ENCODE assay signal across 16 cellular contexts in genomic region chr3:36923523-36923943, GRCh38. TPM values are rescaled to one million over a fixed set of nuclear protein-coding genes. Genes with fewer than 3 reads are reported as not detected.
DNase-seq lines count a peak whose midpoint lies in the region; ATAC-seq, FAIRE-seq and TF ChIP-seq lines count a peak whose summit lies in the region.
"Had no signal": no experiment of that assay in that cellular context is flagged by ENCODE, and none has a peak within 500 bp of the region (broad histone marks: within the 10 kb centered on the region; RNA-seq: fewer than 3 reads in every experiment).

No MANE protein-coding gene starts in this region.

- H3K79me1 ChIP-seq in mesenchymal stem cell (replicated peaks; ENCODE audit: low read length, poor library complexity, severe bottlenecking): no peaks in the 10 kb centered on the region

- POLR2A ChIA-PET in BJ (lab: Charles Lee): no interaction called here
- POLR2A ChIA-PET in activated CD8-positive, alpha-beta T cell treated with anti-CD3 and anti-CD28 coated beads, Interleukin-2, amount 10 ng/mL, durations not matched to agents 7 days and 5 days (lab: Charles Lee): interaction anchor here (0.6 kb wide), 1 partner anchor 25 kb away, joined by 4 read pairs; no protein-coding TSS in a partner anchor

- ATAC-seq in left colon: no peak
- ATAC-seq in activated CD8-positive, alpha-beta T cell treated with anti-CD3 and anti-CD28 coated beads, Interleukin-2, amount 10 ng/mL, durations not matched to agents 7 days and 5 days: no peak
- ATAC-seq: activated T-cell treated with anti-CD3 and anti-CD28 coated beads, Interleukin-2, amount 50 U/mL, for 72 hours; body of pancreas had no signal

- H2BK15ac ChIP-seq in mesenchymal stem cell (ENCODE audit: low read depth, poor library complexity, severe bottlenecking): no peak overlapping the region

- peak overlapping the region; percentile 57 for H4K91ac ChIP-seq in mesenchymal stem cell (ENCODE audit: low read length)

- H2BK5ac ChIP-seq in mesenchymal stem cell (ENCODE audit: low read depth, low read length, poor library complexity, severe bottlenecking): no peak overlapping the region

- peak overlapping the region; percentile 16 to 82 for H3K18ac ChIP-seq in mesenchymal stem cell (ENCODE audit: low read depth in 1 of 2, low read length in 2 of 2)

- no peak overlapping the region for H3K27ac Mint-ChIP-seq in activated CD8-positive, alpha-beta T cell treated with anti-CD3 and anti-CD28 coated beads, Interleukin-2, amount 10 ng/mL, durations not matched to agents 7 days and 5 days
- H3K27ac Mint-ChIP-seq: activated T-cell treated with anti-CD3 and anti-CD28 coated beads, Interleukin-2, amount 50 U/mL, for 72 hours had no signal

- H3K9ac ChIP-seq in mesenchymal stem cell (ENCODE audit: low read length): no peak overlapping the region

- H4K8ac ChIP-seq in mesenchymal stem cell (ENCODE audit: low read length): peak overlapping the region; percentile 94

- peak overlapping the region; percentile 4 to 68 for H2BK12ac ChIP-seq in mesenchymal stem cell (ENCODE audit: low read length in 2 of 2)

- H3K27ac ChIP-seq in VCaP (peak overlapping the region; percentile 82), mesenchymal stem cell (ENCODE audit: low read length, poor library complexity, severe bottlenecking) (no peak overlapping the region)
- H3K27ac ChIP-seq: body of pancreas, C4-2B, skin epidermis, vagina had no signal

- H2AFZ ChIP-seq in mesenchymal stem cell (ENCODE audit: low read depth, low read length): no peak overlapping the region

- FAIRE-seq in GM19239 (lab: Jason Lieb, UNC): peak; percentile 18

- H3K4me1 Mint-ChIP-seq in activated CD8-positive, alpha-beta T cell treated with anti-CD3 and anti-CD28 coated beads, Interleukin-2, amount 10 ng/mL, durations not matched to agents 7 days and 5 days (ENCODE audit: low read depth): peaks cover 7% of the 10 kb centered on the region

- no peak for DNase-seq in BJ (ENCODE audit: low read depth)
- DNase-seq in GM19239 (ENCODE audit: insufficient read length, low spot score): no peak
- no peak for DNase-seq in mesenchymal stem cell
- DNase-seq in dermis blood vessel endothelial cell: no peak
- no peak for DNase-seq in left colon
- DNase-seq in DMS153 treated with DMSO at 0.1 percent for 48 hours (lab: John Stamatoyannopoulos, UW; ENCODE audit: unreplicated experiment): no peak
- DNase-seq in activated CD8-positive, alpha-beta T cell treated with anti-CD3 and anti-CD28 coated beads, Interleukin-2, amount 10 ng/mL, durations not matched to agents 7 days and 5 days: no peak
- DNase-seq: activated T-cell treated with anti-CD3 and anti-CD28 coated beads, Interleukin-2, amount 50 U/mL, for 72 hours; MG63; NCI-H226; RPMI8226 had no signal

- H3K27me3 ChIP-seq in BJ (ENCODE audit: control insufficient read depth, insufficient read depth, low read length) (no peaks in the 10 kb centered on the region), mesenchymal stem cell (ENCODE audit: control insufficient read depth in 1 of 2, insufficient read depth in 1 of 2, low read length in 2 of 2) (no peaks in the 10 kb centered on the region)
- H3K27me3 ChIP-seq: body of pancreas, MG63, vagina had no signal

- H3K4ac ChIP-seq in mesenchymal stem cell (ENCODE audit: low read depth in 1 of 2, low read length in 2 of 2): peak overlapping the region in 1 of 2 experiments; percentile 35

- no peak overlapping the region for H2AK5ac ChIP-seq in mesenchymal stem cell (ENCODE audit: low read length, severe bottlenecking)

- TF ChIP-seq CTCF in BJ (IDR thresholded peaks at IDR 0.05; ENCODE audit: insufficient read depth, low read depth, low read length): peak; percentile 23; the same call in 1 of the 2 replicates
- peak; percentile 50 for TF ChIP-seq CTCF in VCaP (conservative IDR thresholded peaks at IDR 0.05)

- CTCF ChIA-PET in BJ (lab: Yijun Ruan, JAX): interaction anchor here (1.6 to 2.2 kb wide), 3 partner anchors 9 to 35 kb away, joined by 5 to 11 read pairs (median 7); no protein-coding TSS in a partner anchor
- CTCF ChIA-PET in activated CD8-positive, alpha-beta T cell treated with anti-CD3 and anti-CD28 coated beads, Interleukin-2, amount 10 ng/mL, durations not matched to agents 7 days and 5 days (lab: Charles Lee): interaction anchor here (1.4 to 1.9 kb wide), 2 partner anchors 9 to 35 kb away, joined by 4 to 9 read pairs; no protein-coding TSS in a partner anchor

- H3K4me1 ChIP-seq in mesenchymal stem cell (ENCODE audit: control insufficient read depth, insufficient read depth, low read depth, low read length): no peaks in the 10 kb centered on the region
- H3K4me1 ChIP-seq: vagina had no signal

- no peak overlapping the region for H2BK120ac ChIP-seq in mesenchymal stem cell (ENCODE audit: low read depth, low read length)

- H3K27me3 Mint-ChIP-seq in activated CD8-positive, alpha-beta T cell treated with anti-CD3 and anti-CD28 coated beads, Interleukin-2, amount 10 ng/mL, durations not matched to agents 7 days and 5 days (ENCODE audit: low read depth): no peaks in the 10 kb centered on the region

- no peak overlapping the region for H3K23ac ChIP-seq in mesenchymal stem cell (ENCODE audit: low read length in 2 of 2)

- peaks cover 12% of the 10 kb centered on the region for H3K36me3 Mint-ChIP-seq in activated CD8-positive, alpha-beta T cell treated with anti-CD3 and anti-CD28 coated beads, Interleukin-2, amount 10 ng/mL, durations not matched to agents 7 days and 5 days (ENCODE audit: low read depth)

- H3K4me2 ChIP-seq in mesenchymal stem cell (ENCODE audit: low read length, poor library complexity, severe bottlenecking): no peak overlapping the region

- H3K9me3 ChIP-seq in mesenchymal stem cell (ENCODE audit: control insufficient read depth, low read length): peaks cover 14% of the 10 kb centered on the region
- H3K9me3 ChIP-seq: body of pancreas, MG63, vagina had no signal

- no peak overlapping the region for H3K4me3 ChIP-seq in BJ (ENCODE audit: low read depth, low read length)
- H3K4me3 ChIP-seq in mesenchymal stem cell (ENCODE audit: insufficient read depth in 1 of 2, low read depth in 1 of 2, low read length in 2 of 2): no peak overlapping the region
- H3K4me3 ChIP-seq: body of pancreas, MG63, skin epidermis, vagina had no signal

- no peak overlapping the region for H3K14ac ChIP-seq in mesenchymal stem cell (ENCODE audit: low read length in 2 of 2)

- intact Hi-C loops in left colon (cut with DNase I, micrococcal nuclease): no loop called here

- H3K4me3 Mint-ChIP-seq in activated CD8-positive, alpha-beta T cell treated with anti-CD3 and anti-CD28 coated beads, Interleukin-2, amount 10 ng/mL, durations not matched to agents 7 days and 5 days: no peak overlapping the region
- H3K4me3 Mint-ChIP-seq: activated T-cell treated with anti-CD3 and anti-CD28 coated beads, Interleukin-2, amount 50 U/mL, for 72 hours had no signal

- no peaks in the 10 kb centered on the region for H3K36me3 ChIP-seq in BJ (ENCODE audit: control insufficient read depth, insufficient read depth, low read length)
- H3K36me3 ChIP-seq in mesenchymal stem cell (ENCODE audit: control insufficient read depth in 1 of 2, insufficient read depth in 2 of 2, low read depth in 1 of 2, low read length in 2 of 2): no peaks in the 10 kb centered on the region
- H3K36me3 ChIP-seq: MG63, vagina had no signal

- WGBS in mesenchymal stem cell: 78% methylated on average over 5 of the region's 6 CpGs

- H3K9me3 Mint-ChIP-seq in activated CD8-positive, alpha-beta T cell treated with anti-CD3 and anti-CD28 coated beads, Interleukin-2, amount 10 ng/mL, durations not matched to agents 7 days and 5 days (ENCODE audit: insufficient read depth): peaks cover 14% of the 10 kb centered on the region

RNA-seq across cellular contexts. Expression of gene TRANK1, which starts 21.3 kb away (rescaled TPM):
- polyA plus RNA-seq in BJ (2011; rRNA removed): 9.7 and 11.3 TPM in 2 replicates
- polyA minus RNA-seq in BJ (2011; rRNA and poly(A)+ RNA removed): 14.5 and 17.0 TPM in 2 replicates
- polyA plus RNA-seq in mesenchymal stem cell (2013, experiment 1 of 2): 4.2 TPM
- 3.7 TPM for polyA plus RNA-seq in mesenchymal stem cell (2013, experiment 2 of 2)
- total RNA-seq in dermis blood vessel endothelial cell (13.6 and 13.9 TPM in 2 replicates), left colon (100 to 1,000 TPM in 1 of 2 donors, 10 to 100 TPM in 1; 54.0 to 144 TPM)
- 10 to 100 TPM; 49.3 to 52.3 TPM for total RNA-seq in activated CD8-positive, alpha-beta T cell treated with anti-CD3 and anti-CD28 coated beads, Interleukin-2, amount 10 ng/mL, durations not matched to agents 7 days and 5 days
